Comparison of ENCODE assay signal across 8 cellular contexts in the genomic region with DNA sequence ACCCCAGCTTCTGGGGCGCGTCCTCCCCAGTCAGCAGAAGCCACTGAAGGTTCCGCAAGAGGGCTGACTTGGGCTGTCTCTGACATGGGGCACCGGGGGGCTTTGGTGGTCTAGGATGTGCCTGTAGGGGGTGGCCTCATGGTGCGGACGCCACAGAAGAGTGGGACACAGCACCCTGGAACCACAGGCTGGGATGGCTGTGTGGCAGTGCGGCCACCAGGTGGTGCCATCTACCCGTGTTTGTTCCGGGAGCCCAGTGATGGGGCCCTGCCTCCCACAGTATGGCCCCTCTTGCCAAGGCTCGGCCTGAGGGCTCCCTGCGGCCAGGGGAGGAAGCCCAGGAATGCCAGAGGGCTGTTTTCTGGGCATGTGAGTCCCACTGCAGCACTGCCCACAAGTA.
A peak's percentile ranks its signal among the peaks of the same experiment; 100 is the strongest.
DNase-seq lines count a peak whose midpoint lies in the region; ATAC-seq lines count a peak whose summit lies in the region.
"Not testable (repeated sequence)": the region's sequence is repeated elsewhere in the genome, so short reads cannot be mapped to it uniquely, and the experiment has no call there.

No MANE protein-coding gene starts in this region.

- ATAC-seq in GM18502 (IDR thresholded peaks at IDR 0.05; ENCODE audit: poor library complexity, unreplicated experiment) (peak; percentile 92), GM21381 (IDR thresholded peaks at IDR 0.05; ENCODE audit: unreplicated experiment) (peak; percentile 95), HG02798 (IDR thresholded peaks at IDR 0.05; ENCODE audit: poor library complexity, unreplicated experiment) (peak; percentile 96), HG03432 (IDR thresholded peaks at IDR 0.05; ENCODE audit: unreplicated experiment) (peak; percentile 93), memory B cell (ENCODE audit: low read depth) (peak; percentile 97)
- ATAC-seq in effector memory CD8-positive, alpha-beta T cell (replicated peaks) = peak; percentile 99
- ATAC-seq in stimulated activated naive CD8-positive, alpha-beta T cell treated with anti-CD3 and anti-CD28 coated beads, Interleukin-15, Interleukin-2, amounts not matched to agents 100 U/mL and 50 U/mL, for 24 hours = peak; percentile 84

- H3K4me3 Mint-ChIP-seq in effector memory CD8-positive, alpha-beta T cell; memory B cell: not testable (repeated sequence)

- not testable (repeated sequence) for H3K36me3 Mint-ChIP-seq in effector memory CD8-positive, alpha-beta T cell (ENCODE audit: insufficient read depth); memory B cell

- not testable (repeated sequence) for H3K9me3 Mint-ChIP-seq in effector memory CD8-positive, alpha-beta T cell; memory B cell

- not testable (repeated sequence) for H3K27me3 Mint-ChIP-seq in effector memory CD8-positive, alpha-beta T cell; memory B cell

- not testable (repeated sequence) for H3K27ac Mint-ChIP-seq in effector memory CD8-positive, alpha-beta T cell; memory B cell

- DNase-seq in activated CD8-positive, alpha-beta memory T cell treated with anti-CD3 and anti-CD28 coated beads for 24 hours = peak; percentile 71
- DNase-seq in effector memory CD8-positive, alpha-beta T cell; memory B cell (ENCODE audit: low spot score in 2 of 2): not testable (repeated sequence)
- peak; percentile 7 for DNase-seq in stimulated activated naive CD8-positive, alpha-beta T cell treated with anti-CD3 and anti-CD28 coated beads, Interleukin-15, Interleukin-2, amounts not matched to agents 100 U/mL and 50 U/mL, for 24 hours

- not testable (repeated sequence) for H3K4me1 Mint-ChIP-seq in effector memory CD8-positive, alpha-beta T cell (ENCODE audit: low read depth in 2 of 2); memory B cell
